8 cellular contexts compared by ENCODE assay signal in the genomic region with DNA sequence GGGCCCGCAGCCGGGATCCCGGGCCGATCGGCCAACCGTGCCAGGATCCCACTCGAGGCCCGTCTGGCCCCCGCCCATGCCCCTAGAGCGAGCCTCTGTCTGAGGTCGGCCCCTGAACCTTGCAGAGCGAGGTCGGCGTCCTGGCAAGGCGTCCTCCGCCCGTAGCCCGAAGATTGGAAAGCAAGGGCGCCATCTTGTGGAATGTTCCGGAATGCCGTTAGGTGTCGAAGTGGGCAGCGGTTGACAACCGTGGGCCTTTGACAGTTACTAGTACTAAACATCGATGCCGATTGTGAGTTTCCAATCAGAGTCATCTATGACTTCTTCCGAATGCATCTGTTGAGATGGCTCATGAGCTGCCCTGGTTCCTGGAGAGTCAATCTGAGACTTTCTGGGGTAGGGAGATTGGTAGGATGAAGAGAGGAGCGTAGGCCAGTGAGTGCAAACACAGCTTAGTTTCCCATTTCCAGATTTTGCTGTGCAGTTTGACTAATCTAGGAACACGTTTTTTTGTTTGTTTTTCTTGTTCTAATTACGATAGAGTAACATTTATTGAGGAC. TPM values are rescaled to one million over a fixed set of nuclear protein-coding genes. Genes with fewer than 3 reads are reported as not detected.
A peak's percentile ranks its signal among the peaks of the same experiment; 100 is the strongest.
DNase-seq lines count a peak whose midpoint lies in the region; ATAC-seq and TF ChIP-seq lines count a peak whose summit lies in the region.

No MANE protein-coding gene starts in this region.

- peaks cover 18% of the 10 kb centered on the region for H3K4me1 Mint-ChIP-seq in T-helper 1 cell treated with Interleukin-12 subunit alpha and Interleukin-12 subunit beta and Interleukin-4 antibody, amounts not matched to agents 30 μg/mL and 1 μg/mL, for 36 hours (ENCODE audit: low read depth)
- H3K4me1 Mint-ChIP-seq in progenitor cell of endocrine pancreas (ENCODE audit: low read depth): peaks cover 29% of the 10 kb centered on the region

- peak overlapping the region; percentile 90 for H3K4me3 ChIP-seq in left ventricle myocardium inferior

- TF ChIP-seq CTCF in GM12872 (IDR thresholded peaks at IDR 0.05; ENCODE audit: insufficient read depth, low read depth, low read length): peak; percentile 84
- TF ChIP-seq CTCF in left ventricle myocardium inferior (IDR thresholded peaks at IDR 0.05; ENCODE audit: borderline replicate concordance): peak; percentile 76
- TF ChIP-seq CTCF in progenitor cell of endocrine pancreas (IDR thresholded peaks at IDR 0.05; ENCODE audit: unreplicated experiment): peak; percentile 75

- H3K27ac ChIP-seq in left ventricle myocardium inferior (replicated peaks): peak overlapping the region; percentile 96

- H3K36me3 ChIP-seq in left ventricle myocardium inferior: peaks cover 29% of the 10 kb centered on the region

- H3K9me3 Mint-ChIP-seq in T-helper 1 cell treated with Interleukin-12 subunit alpha and Interleukin-12 subunit beta and Interleukin-4 antibody, amounts not matched to agents 30 μg/mL and 1 μg/mL, for 36 hours: no peaks in the 10 kb centered on the region
- H3K9me3 Mint-ChIP-seq in progenitor cell of endocrine pancreas (ENCODE audit: low read depth): no peaks in the 10 kb centered on the region

- intact Hi-C loops in left ventricle myocardium inferior (cut with micrococcal nuclease): loop anchor here (2.0 kb wide), 1 partner anchor 572 kb away; no protein-coding TSS in a partner anchor

- peak; percentile 66 for ATAC-seq in HG02623 (IDR thresholded peaks at IDR 0.05; ENCODE audit: unreplicated experiment)

- H3K4me3 Mint-ChIP-seq in T-helper 1 cell treated with Interleukin-12 subunit alpha and Interleukin-12 subunit beta and Interleukin-4 antibody, amounts not matched to agents 30 μg/mL and 1 μg/mL, for 36 hours: peak overlapping the region; percentile 43
- peak overlapping the region; percentile 91 for H3K4me3 Mint-ChIP-seq in progenitor cell of endocrine pancreas (ENCODE audit: low read depth)

- H3K36me3 Mint-ChIP-seq in T-helper 1 cell treated with Interleukin-12 subunit alpha and Interleukin-12 subunit beta and Interleukin-4 antibody, amounts not matched to agents 30 μg/mL and 1 μg/mL, for 36 hours (ENCODE audit: low read depth): peaks cover 4% of the 10 kb centered on the region
- H3K36me3 Mint-ChIP-seq in progenitor cell of endocrine pancreas (ENCODE audit: insufficient read depth): peaks cover 13% of the 10 kb centered on the region

- peaks cover 57% of the 10 kb centered on the region for H3K4me1 ChIP-seq in left ventricle myocardium inferior

- no peaks in the 10 kb centered on the region for H3K9me3 ChIP-seq in left ventricle myocardium inferior (replicated peaks)

- no peaks in the 10 kb centered on the region for H3K27me3 ChIP-seq in left ventricle myocardium inferior (ENCODE audit: low read depth)

- H3K27me3 Mint-ChIP-seq in T-helper 1 cell treated with Interleukin-12 subunit alpha and Interleukin-12 subunit beta and Interleukin-4 antibody, amounts not matched to agents 30 μg/mL and 1 μg/mL, for 36 hours (ENCODE audit: low read depth): peaks cover 27% of the 10 kb centered on the region
- no peaks in the 10 kb centered on the region for H3K27me3 Mint-ChIP-seq in progenitor cell of endocrine pancreas

- peak overlapping the region; percentile 23 for H3K27ac Mint-ChIP-seq in T-helper 1 cell treated with Interleukin-12 subunit alpha and Interleukin-12 subunit beta and Interleukin-4 antibody, amounts not matched to agents 30 μg/mL and 1 μg/mL, for 36 hours
- H3K27ac Mint-ChIP-seq in progenitor cell of endocrine pancreas: no peak overlapping the region

- DNase-seq in NCI-H1092 (lab: John Stamatoyannopoulos, UW): peak; percentile 50
- peak; percentile 57 for DNase-seq in amniotic stem cell (lab: John Stamatoyannopoulos, UW)
- DNase-seq in left ventricle myocardium inferior: peak; percentile 92
- DNase-seq in progenitor cell of endocrine pancreas (ENCODE audit: low spot score, unreplicated experiment): peak; percentile 89
- peak; percentile 91 for DNase-seq in ureter (ENCODE audit: low spot score)

RNA-seq across cellular contexts. Expression of a gene that starts 0.9 kb away (rescaled TPM):
- total RNA-seq in left ventricle myocardium inferior: 58.9 TPM
- 53.4 and 66.9 TPM in 2 replicates for total RNA-seq in progenitor cell of endocrine pancreas
- 74.5 TPM for total RNA-seq in ureter

RNA-seq across cellular contexts. Expression of a gene that starts 30.4 kb away (rescaled TPM):
- 0.22 TPM for total RNA-seq in left ventricle myocardium inferior
- total RNA-seq in progenitor cell of endocrine pancreas: not detected in 2 replicates
- total RNA-seq in ureter: 0.44 TPM

Comparison
In these comparisons a context has a peak if more than half of its experiments do, and no peak if none do; other contexts are left out.
1. Peak in every context shown above with its lines: DNase-seq, ATAC-seq, H3K4me3 ChIP-seq and H3K27ac ChIP-seq.